Comparison of ENCODE assay signal across 1 cellular context in the genomic region with DNA sequence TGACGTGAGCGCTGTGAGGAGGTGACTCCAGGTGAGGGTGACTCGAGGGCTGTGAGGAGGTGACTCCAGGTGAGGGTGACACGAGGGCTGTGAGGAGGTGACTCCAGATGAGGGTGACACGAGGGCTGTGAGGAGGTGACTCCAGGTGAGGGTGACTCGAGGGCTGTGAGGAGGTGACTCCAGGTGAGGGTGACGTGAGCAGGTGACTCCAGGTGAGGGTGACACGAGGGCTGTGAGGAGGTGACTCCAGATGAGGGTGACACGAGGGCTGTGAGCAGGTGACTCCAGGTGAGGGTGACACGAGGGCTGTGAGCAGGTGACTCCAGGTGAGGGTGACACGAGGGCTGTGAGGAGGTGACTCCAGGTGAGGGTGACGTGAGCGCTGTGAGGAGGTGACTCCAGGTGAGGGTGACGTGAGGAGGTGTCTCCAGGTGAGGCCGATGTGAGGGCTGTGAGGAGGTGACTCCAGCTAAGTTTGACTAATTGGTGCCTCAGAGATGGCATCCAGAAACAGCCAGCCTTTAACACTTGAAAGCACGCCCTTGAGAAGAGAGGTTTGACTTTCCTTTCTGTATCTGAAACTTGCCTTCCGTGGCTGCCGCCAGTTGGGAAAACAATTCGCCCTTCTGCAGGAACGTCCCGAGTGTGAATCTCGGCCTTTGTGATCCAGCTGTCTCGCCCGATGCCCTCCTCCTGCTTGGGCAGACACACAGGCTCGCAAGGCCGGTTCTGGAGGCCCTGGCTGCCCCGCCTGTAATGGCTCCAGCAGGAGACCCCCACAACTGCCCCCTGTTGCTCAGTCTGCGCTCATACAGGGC. TPM values are rescaled to one million over a fixed set of nuclear protein-coding genes. Genes with fewer than 3 reads are reported as not detected.
"Had no signal": no experiment of that assay in that cellular context is flagged by ENCODE, and none has a peak within 500 bp of the region (broad histone marks: within the 10 kb centered on the region; RNA-seq: fewer than 3 reads in every experiment).

No MANE protein-coding gene starts in this region.

RNA-seq across cellular contexts. Expression of gene SORCS2, which starts 27.1 kb away (rescaled TPM):
- polyA plus RNA-seq: naive thymus-derived CD4-positive, alpha-beta T cell had no signal
